20 cellular contexts compared by ENCODE assay signal in the genomic region with DNA sequence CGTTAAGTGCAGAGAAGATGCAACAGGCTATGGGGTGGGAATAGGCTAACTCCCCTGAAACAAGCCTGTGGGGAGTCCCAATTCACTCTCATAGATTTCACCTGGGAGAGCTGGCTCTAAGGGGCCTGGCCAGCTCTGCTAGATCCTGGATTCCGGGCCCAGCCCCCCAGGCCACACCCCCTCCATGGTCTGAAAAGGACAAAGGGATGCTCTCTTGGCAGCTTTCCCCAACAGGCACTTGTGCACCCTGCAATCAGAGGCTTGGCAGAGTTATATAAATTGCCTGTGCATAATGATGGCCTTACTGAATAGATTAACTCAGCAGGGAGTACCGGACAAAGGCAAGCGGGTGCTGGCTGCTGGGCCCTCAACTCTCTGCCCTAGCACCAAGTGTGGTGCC.
A peak's percentile ranks its signal among the peaks of the same experiment; 100 is the strongest.
DNase-seq lines count a peak whose midpoint lies in the region.
"Had no signal": no experiment of that assay in that cellular context is flagged by ENCODE, and none has a peak within 500 bp of the region (broad histone marks: within the 10 kb centered on the region; RNA-seq: fewer than 3 reads in every experiment).

No MANE protein-coding gene starts in this region.

- H3K4me3 Mint-ChIP-seq in activated naive CD8-positive, alpha-beta T cell treated with anti-CD3 and anti-CD28 coated beads for 36 hours = no peak overlapping the region
- H3K4me3 Mint-ChIP-seq in T-helper 2 cell treated with Interferon-gamma antibody and Interleukin-4, amounts not matched to agents 5 μg/mL and 100 μg/mL, for 36 hours = no peak overlapping the region
- H3K4me3 Mint-ChIP-seq: activated B cell treated with CpG ODN at 0.5 μM for 24 hours; activated T-helper 17 cell treated with anti-CD3 and anti-CD28 coated beads, Interleukin-2, amount 50 U/mL, for 72 hours; natural killer cell had no signal

- 54 to 57% methylated on average over 3 to 4 of the region's 4 CpGs for WGBS in GM23248 (ENCODE audit: low coverage in 1 of 2, low lambda C conversion rate in 2 of 2, missing lambda C conversion rate in 2 of 2), 2 experiments

- H3K36me3 Mint-ChIP-seq in activated naive CD8-positive, alpha-beta T cell treated with anti-CD3 and anti-CD28 coated beads for 36 hours = no peaks in the 10 kb centered on the region
- no peaks in the 10 kb centered on the region for H3K36me3 Mint-ChIP-seq in T-helper 2 cell treated with Interferon-gamma antibody and Interleukin-4, amounts not matched to agents 5 μg/mL and 100 μg/mL, for 36 hours (ENCODE audit: low read depth)
- H3K36me3 Mint-ChIP-seq: activated naive CD4-positive, alpha-beta T cell treated with anti-CD3 and anti-CD28 coated beads, Interleukin-2, amount 50 U/mL, for 72 hours; natural killer cell had no signal

- H3K9me2 ChIP-seq in GM23248 (ENCODE audit: insufficient read depth) = no peaks in the 10 kb centered on the region

- no peaks in the 10 kb centered on the region for H4K20me1 ChIP-seq in GM23248 (ENCODE audit: insufficient read depth)

- no peaks in the 10 kb centered on the region for H3K9me3 ChIP-seq in GM23248 (ENCODE audit: low read depth)
- H3K9me3 ChIP-seq: left lung, ovary, right atrium auricular region had no signal

- no peak overlapping the region for H3K27ac Mint-ChIP-seq in activated naive CD8-positive, alpha-beta T cell treated with anti-CD3 and anti-CD28 coated beads for 36 hours
- H3K27ac Mint-ChIP-seq in T-helper 2 cell treated with Interferon-gamma antibody and Interleukin-4, amounts not matched to agents 5 μg/mL and 100 μg/mL, for 36 hours = no peak overlapping the region
- H3K27ac Mint-ChIP-seq: activated B cell treated with CpG ODN at 0.5 μM for 24 hours; activated naive CD4-positive, alpha-beta T cell treated with anti-CD3 and anti-CD28 coated beads, Interleukin-2, amount 50 U/mL, for 72 hours; activated T-helper 17 cell treated with anti-CD3 and anti-CD28 coated beads, Interleukin-2, amount 50 U/mL, for 72 hours; natural killer cell had no signal

- no peaks in the 10 kb centered on the region for H3K36me3 ChIP-seq in GM23248 (ENCODE audit: low read depth)
- H3K36me3 ChIP-seq: left lung, ovary, right atrium auricular region had no signal

- DNase-seq in COLO668 (lab: John Stamatoyannopoulos, UW; ENCODE audit: unreplicated experiment) = peak; percentile 30
- DNase-seq in NCI-H1417 (lab: John Stamatoyannopoulos, UW) = peak; percentile 40 to 97 (median 83)
- peak; percentile 69 for DNase-seq in NCI-H2196 (lab: John Stamatoyannopoulos, UW; ENCODE audit: unreplicated experiment)
- DNase-seq in RPMI7951 (ENCODE audit: low read depth) = peak; percentile 13
- no peak for DNase-seq in activated naive CD8-positive, alpha-beta T cell treated with anti-CD3 and anti-CD28 coated beads for 36 hours
- no peak for DNase-seq in T-helper 2 cell treated with Interferon-gamma antibody and Interleukin-4, amounts not matched to agents 5 μg/mL and 100 μg/mL, for 36 hours (ENCODE audit: low spot score)
- no peak for DNase-seq in GM23248
- DNase-seq in dermis blood vessel endothelial cell = no peak
- DNase-seq: activated B cell treated with CpG ODN at 0.5 μM for 24 hours; activated CD4-positive, alpha-beta T cell treated with anti-CD3 and anti-CD28 coated beads, Interleukin-2, amount 50 U/mL, for 4 hours; aorta; left lung; natural killer cell; NCI-H1694 treated with DMSO at 0.1 percent for 48 hours; NCI-H526 treated with DMSO at 0.1 percent for 48 hours; ovary had no signal

- no peak overlapping the region for H3K9ac ChIP-seq in GM23248

- H3K4me1 Mint-ChIP-seq in activated naive CD8-positive, alpha-beta T cell treated with anti-CD3 and anti-CD28 coated beads for 36 hours = no peaks in the 10 kb centered on the region
- H3K4me1 Mint-ChIP-seq in T-helper 2 cell treated with Interferon-gamma antibody and Interleukin-4, amounts not matched to agents 5 μg/mL and 100 μg/mL, for 36 hours (ENCODE audit: low read depth) = no peaks in the 10 kb centered on the region
- H3K4me1 Mint-ChIP-seq: activated B cell treated with CpG ODN at 0.5 μM for 24 hours; activated T-helper 17 cell treated with anti-CD3 and anti-CD28 coated beads, Interleukin-2, amount 50 U/mL, for 72 hours; natural killer cell had no signal

- H2AFZ ChIP-seq in GM23248 = no peak overlapping the region

- H3K27me3 Mint-ChIP-seq in activated naive CD8-positive, alpha-beta T cell treated with anti-CD3 and anti-CD28 coated beads for 36 hours = peaks cover 30% of the 10 kb centered on the region
- peaks cover 4% of the 10 kb centered on the region for H3K27me3 Mint-ChIP-seq in T-helper 2 cell treated with Interferon-gamma antibody and Interleukin-4, amounts not matched to agents 5 μg/mL and 100 μg/mL, for 36 hours (ENCODE audit: low read depth)

- no peak overlapping the region for H3K4me3 ChIP-seq in GM23248
- H3K4me3 ChIP-seq: left lung, ovary, right atrium auricular region had no signal

- no peak overlapping the region for H3K4me2 ChIP-seq in GM23248 (ENCODE audit: unreplicated experiment)

- no peaks in the 10 kb centered on the region for H3F3A ChIP-seq in GM23248 (ENCODE audit: insufficient read depth)

- no peak overlapping the region for H3K27ac ChIP-seq in GM23248
- H3K27ac ChIP-seq: C4-2B, left lung, ovary, right atrium auricular region had no signal

- in situ Hi-C loops in GM23248 (cut with MboI) = no loop called here

- H3K79me2 ChIP-seq in GM23248 (ENCODE audit: insufficient read depth) = no peaks in the 10 kb centered on the region

- H3K9me3 Mint-ChIP-seq in activated naive CD8-positive, alpha-beta T cell treated with anti-CD3 and anti-CD28 coated beads for 36 hours = no peaks in the 10 kb centered on the region
- H3K9me3 Mint-ChIP-seq in T-helper 2 cell treated with Interferon-gamma antibody and Interleukin-4, amounts not matched to agents 5 μg/mL and 100 μg/mL, for 36 hours = no peaks in the 10 kb centered on the region
- H3K9me3 Mint-ChIP-seq: activated B cell treated with CpG ODN at 0.5 μM for 24 hours; activated naive CD4-positive, alpha-beta T cell treated with anti-CD3 and anti-CD28 coated beads, Interleukin-2, amount 50 U/mL, for 72 hours; natural killer cell had no signal

- no peaks in the 10 kb centered on the region for H3K27me3 ChIP-seq in GM23248 (replicated peaks; ENCODE audit: insufficient read depth)
- H3K27me3 ChIP-seq: left lung, ovary, right atrium auricular region had no signal

- no peaks in the 10 kb centered on the region for H3K4me1 ChIP-seq in GM23248 (ENCODE audit: insufficient read depth)

Comparison
In these comparisons a context has a peak if more than half of its experiments do, and no peak if none do; other contexts are left out.
1. DNase-seq: peak in COLO668 (single experiment), NCI-H1417 (3 of 3), NCI-H2196 (single experiment) and RPMI7951 (single experiment); none in activated naive CD8-positive, alpha-beta T cell treated with anti-CD3 and anti-CD28 coated beads for 36 hours (single experiment), T-helper 2 cell treated with Interferon-gamma antibody and Interleukin-4, amounts not matched to agents 5 μg/mL and 100 μg/mL, for 36 hours (single experiment), GM23248 (single experiment) and dermis blood vessel endothelial cell (single experiment).